1 cellular context compared by ENCODE assay signal in genomic region chr7:98211676-98212531, GRCh38.
A peak's percentile ranks its signal among the peaks of the same experiment; 100 is the strongest.
TF ChIP-seq lines count a peak whose summit lies in the region.

No MANE protein-coding gene starts in this region.

TF ChIP-seq in GM12878, 131 proteins besides CTCF, POLR2A, EP300 and RAD21:
- TF ChIP-seq NR2F1 (conservative IDR thresholded peaks at IDR 0.05), result peak; percentile 55
- TF ChIP-seq BHLHE40 (IDR thresholded peaks at IDR 0.05; ENCODE audit: borderline replicate concordance in 1 of 2, low read depth in 2 of 2, low read length in 1 of 2), result 0 out of 4 replicates have a peak, but pooled peaks of 1 of the 2 experiments have one; percentile 22
- TF ChIP-seq FOXM1 (IDR thresholded peaks at IDR 0.05; ENCODE audit: low read depth, low read length), result no peak
